Comparison of ENCODE assay signal across 7 cellular contexts in the genomic region with DNA sequence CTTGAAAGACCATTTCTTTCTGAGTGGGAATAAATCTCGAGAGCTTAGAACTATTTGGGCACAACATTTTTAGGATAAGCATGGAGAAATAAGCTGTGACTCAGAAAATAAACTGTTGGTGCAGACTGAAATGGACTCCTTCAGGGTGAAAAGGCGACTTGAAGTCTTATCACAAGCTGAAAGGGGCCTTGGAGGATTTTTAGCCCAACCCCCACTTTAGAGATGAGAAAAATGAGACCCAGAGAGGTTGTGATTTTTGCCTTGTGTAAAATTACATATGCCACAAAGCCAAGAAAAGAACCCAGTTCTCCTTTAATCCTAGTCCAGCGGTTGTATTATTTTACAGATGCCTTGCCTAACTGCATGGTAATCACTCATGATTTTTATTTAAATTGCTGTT. TPM values are rescaled to one million over a fixed set of nuclear protein-coding genes. Genes with fewer than 3 reads are reported as not detected.
A peak's percentile ranks its signal among the peaks of the same experiment; 100 is the strongest.
DNase-seq lines count a peak whose midpoint lies in the region; ATAC-seq, FAIRE-seq and TF ChIP-seq lines count a peak whose summit lies in the region.

No MANE protein-coding gene starts in this region.

- peaks cover 8% of the 10 kb centered on the region for H3K4me1 ChIP-seq in colonic mucosa

- no peaks in the 10 kb centered on the region for H3K9me3 ChIP-seq in colonic mucosa

- peak overlapping the region; percentile 99 for H3K27ac ChIP-seq in colonic mucosa

- peaks cover 38 to 40% of the 10 kb centered on the region in 2 donors for H3K4me1 Mint-ChIP-seq in natural killer cell

- H3K36me3 Mint-ChIP-seq in natural killer cell, result no peaks in the 10 kb centered on the region

- ATAC-seq in natural killer cell, result no peak
- ATAC-seq in GM18517 (IDR thresholded peaks at IDR 0.05; ENCODE audit: unreplicated experiment), result no peak

- H3K27me3 Mint-ChIP-seq in natural killer cell (ENCODE audit: low read depth in 2 of 2), result no peaks in the 10 kb centered on the region

- H3K27me3 ChIP-seq in GM06990 (replicated peaks; ENCODE audit: control insufficient read depth, insufficient read depth, low read length) (no peaks in the 10 kb centered on the region), colonic mucosa (no peaks in the 10 kb centered on the region)

- H3K4me3 ChIP-seq in GM06990 (replicated peaks; ENCODE audit: low read depth, low read length) (peak overlapping the region; percentile 70), colonic mucosa (peak overlapping the region; percentile 94)

- no peaks in the 10 kb centered on the region for H3K9me3 Mint-ChIP-seq in natural killer cell

- FAIRE-seq in frontal cortex (lab: Jason Lieb, UNC), result no peak

- H3K36me3 ChIP-seq in GM06990 (ENCODE audit: control insufficient read depth, insufficient read depth, low read length) (no peaks in the 10 kb centered on the region), colonic mucosa (no peaks in the 10 kb centered on the region)

- H3K9ac ChIP-seq in colonic mucosa (ENCODE audit: low read depth in 2 of 2, low read length in 2 of 2), result peak overlapping the region in 1 of 2 donors; percentile 89

- TF ChIP-seq CTCF in GM06990 (IDR thresholded peaks at IDR 0.05; ENCODE audit: insufficient read depth, low read length, poor library complexity, severe bottlenecking) (no peak), colonic mucosa (IDR thresholded peaks at IDR 0.05) (no peak), natural killer cell (IDR thresholded peaks at IDR 0.05) (no peak)

- H3K27ac Mint-ChIP-seq in natural killer cell, result peak overlapping the region; percentile 81 to 95

- DNase-seq in GM06990 (ENCODE audit: extremely low read depth, insufficient read length) (no peak), NCI-H226 (peak; percentile 34), colonic mucosa (peak; percentile 24), natural killer cell (no peak), MV-4-11 (lab: John Stamatoyannopoulos, UW) (no peak), frontal cortex (ENCODE audit: low spot score in 2 of 2) (no peak)

- intact Hi-C loops in colonic mucosa (cut with DNase I) (no loop called here), natural killer cell (cut with micrococcal nuclease) (loop anchor here (5.0 kb wide), 2 partner anchors 34 to 81 kb away; no protein-coding TSS in a partner anchor)

- peak overlapping the region; percentile 83 for H3K4me3 Mint-ChIP-seq in natural killer cell

RNA-seq across cellular contexts. Expression of gene ATP1B3, which starts 1.5 kb away (rescaled TPM):
- total RNA-seq in colonic mucosa (100 to 1,000 TPM; 231 to 374 TPM), natural killer cell (10 to 100 TPM; 46.7 to 81.1 (median 78.2) TPM), frontal cortex (43.6 TPM)

Comparison
In these comparisons a context has a peak if more than half of its experiments do, and no peak if none do; other contexts are left out.
1. DNase-seq: peak in NCI-H226 (single experiment) and colonic mucosa (single experiment); none in GM06990 (single experiment), natural killer cell (single experiment), MV-4-11 (single experiment) and frontal cortex (0 of 2).